ENCODE assay signal across 14 cellular contexts in the genomic region with DNA sequence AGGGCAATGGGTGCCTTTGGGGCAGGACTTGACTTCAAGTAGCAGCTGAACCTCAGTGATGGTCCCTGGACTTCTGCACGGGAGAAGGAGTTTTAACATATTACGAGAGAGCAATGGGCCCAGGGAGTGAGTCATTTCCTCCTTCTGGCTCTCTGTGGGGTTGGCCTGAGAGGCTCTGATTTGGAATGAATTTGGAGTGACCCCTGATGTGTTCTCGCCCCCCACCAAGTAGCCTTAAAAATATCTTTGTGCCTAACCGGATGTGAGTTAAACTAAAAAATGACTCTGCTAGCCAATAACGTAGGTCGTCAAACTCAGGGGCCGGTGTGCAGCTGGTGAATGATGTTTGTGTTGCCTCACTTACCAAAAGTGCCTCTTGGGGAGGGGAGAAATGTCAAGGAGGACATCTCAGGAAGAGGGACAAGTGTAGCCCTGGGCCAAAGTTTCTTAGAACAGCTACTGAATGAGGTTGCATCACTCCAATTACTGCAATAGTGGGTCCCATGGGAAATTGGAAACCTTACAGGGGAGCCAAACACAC.
DNase-seq lines count a peak whose midpoint lies in the region; ATAC-seq, FAIRE-seq and TF ChIP-seq lines count a peak whose summit lies in the region.
"Had no signal": no experiment of that assay in that cellular context is flagged by ENCODE, and none has a peak within 500 bp of the region (broad histone marks: within the 10 kb centered on the region; RNA-seq: fewer than 3 reads in every experiment).

No MANE protein-coding gene starts in this region.

- H3K36me3 Mint-ChIP-seq in chondrocyte (ENCODE audit: low read depth) = peaks cover 7% of the 10 kb centered on the region
- H3K36me3 Mint-ChIP-seq: activated naive CD8-positive, alpha-beta T cell treated with anti-CD3 and anti-CD28 coated beads, Interleukin-2, amount 10 ng/mL, durations not matched to agents 7 days and 5 days had no signal

- intact Hi-C loops in kidney (cut with DNase I) = no loop called here

- peak overlapping the region; percentile 63 for H3K27ac Mint-ChIP-seq in chondrocyte (ENCODE audit: unreplicated experiment)
- H3K27ac Mint-ChIP-seq: activated naive CD8-positive, alpha-beta T cell treated with anti-CD3 and anti-CD28 coated beads, Interleukin-2, amount 10 ng/mL, durations not matched to agents 7 days and 5 days had no signal

- no peaks in the 10 kb centered on the region for H3K79me2 ChIP-seq in ACC112 (ENCODE audit: control insufficient read depth, insufficient read depth, low read length, unreplicated experiment)
- H3K79me2 ChIP-seq: parathyroid adenoma had no signal

- H2AFZ ChIP-seq in ACC112 (ENCODE audit: low read length, unreplicated experiment) = peak overlapping the region; percentile 57
- H2AFZ ChIP-seq: parathyroid adenoma had no signal

- H3K4me1 ChIP-seq in ACC112 (ENCODE audit: control insufficient read depth, insufficient read depth, low read length, unreplicated experiment) (peaks cover 29% of the 10 kb centered on the region), kidney (ENCODE audit: control insufficient read depth in 1 of 2, insufficient read depth in 1 of 2, low read depth in 1 of 2, low read length in 2 of 2) (no peaks in the 10 kb centered on the region)
- H3K4me1 ChIP-seq: parathyroid adenoma had no signal

- peak overlapping the region; percentile 48 for H3K27ac ChIP-seq in ACC112 (ENCODE audit: low read depth, low read length)
- no peak overlapping the region for H3K27ac ChIP-seq in kidney (ENCODE audit: low read depth in 2 of 2, low read length in 2 of 2)
- H3K27ac ChIP-seq: parathyroid adenoma had no signal

- no peak overlapping the region for H3K9ac ChIP-seq in kidney (ENCODE audit: low read length in 2 of 2)
- H3K9ac ChIP-seq: parathyroid adenoma had no signal

- no peak for TF ChIP-seq CTCF in chondrocyte (IDR thresholded peaks at IDR 0.05)
- no peak for TF ChIP-seq CTCF in kidney (IDR thresholded peaks at IDR 0.05; ENCODE audit: borderline replicate concordance, extremely low read depth, insufficient read depth)

- no peak for ATAC-seq in left lobe of liver

- peaks cover 5% of the 10 kb centered on the region for H3K9me3 Mint-ChIP-seq in chondrocyte (ENCODE audit: low read depth)

- no peak for FAIRE-seq in kidney (lab: Jason Lieb, UNC)
- FAIRE-seq: D721Med, RCC 7860 had no signal

- no peaks in the 10 kb centered on the region for H3K27me3 Mint-ChIP-seq in chondrocyte (ENCODE audit: low read depth)
- H3K27me3 Mint-ChIP-seq: activated naive CD8-positive, alpha-beta T cell treated with anti-CD3 and anti-CD28 coated beads, Interleukin-2, amount 10 ng/mL, durations not matched to agents 7 days and 5 days had no signal

- H3K4me3 Mint-ChIP-seq in chondrocyte (ENCODE audit: unreplicated experiment) = no peak overlapping the region
- H3K4me3 Mint-ChIP-seq: activated naive CD8-positive, alpha-beta T cell treated with anti-CD3 and anti-CD28 coated beads, Interleukin-2, amount 10 ng/mL, durations not matched to agents 7 days and 5 days had no signal

- peaks cover 27% of the 10 kb centered on the region for H3K4me1 Mint-ChIP-seq in chondrocyte (ENCODE audit: low read depth)
- H3K4me1 Mint-ChIP-seq: activated naive CD8-positive, alpha-beta T cell treated with anti-CD3 and anti-CD28 coated beads, Interleukin-2, amount 10 ng/mL, durations not matched to agents 7 days and 5 days had no signal

- no peaks in the 10 kb centered on the region for H3K27me3 ChIP-seq in ACC112 (ENCODE audit: insufficient read depth, low read length)

- H3K4me3 ChIP-seq in ACC112 (ENCODE audit: low read depth, low read length) (peak overlapping the region; percentile 23; the same call in 1 of the 2 replicates), kidney (ENCODE audit: low read length in 2 of 2) (no peak overlapping the region)

- H3K9me3 ChIP-seq in kidney (ENCODE audit: control insufficient read depth in 1 of 2, low read length in 2 of 2) = no peaks in the 10 kb centered on the region

- DNase-seq in NCI-H69 (lab: John Stamatoyannopoulos, UW) (peak; percentile 45), chondrocyte (ENCODE audit: low spot score) (no peak), iris pigment epithelial cell (ENCODE audit: low read depth) (peak; percentile 58), activated gamma-delta T cell treated with Interleukin-2 at 50 U/mL for 16 hours (no peak), HuH-7 (ENCODE audit: low spot score) (no peak), left lobe of liver (ENCODE audit: low spot score) (no peak), kidney (no peak)
- DNase-seq: activated naive CD8-positive, alpha-beta T cell treated with anti-CD3 and anti-CD28 coated beads, Interleukin-2, amount 10 ng/mL, durations not matched to agents 7 days and 5 days; effector CD4-positive, alpha-beta T cell; NCI-H446 treated with DMSO at 0.1 percent for 48 hours had no signal

- H3K36me3 ChIP-seq in ACC112 (ENCODE audit: insufficient read depth, low read length) = no peaks in the 10 kb centered on the region
- H3K36me3 ChIP-seq in kidney (ENCODE audit: control insufficient read depth in 1 of 2, insufficient read depth in 2 of 2, low read length in 2 of 2) = no peaks in the 10 kb centered on the region

Comparison
In these comparisons a context has a peak if more than half of its experiments do, and no peak if none do; other contexts are left out.
1. DNase-seq: peak in NCI-H69 (single experiment) and iris pigment epithelial cell (single experiment); none in chondrocyte (single experiment), activated gamma-delta T cell treated with Interleukin-2 at 50 U/mL for 16 hours (single experiment), HuH-7 (single experiment), left lobe of liver (single experiment) and kidney (single experiment).